12 cellular contexts compared by ENCODE assay signal in genomic region chr7:51647931-51648351, GRCh38.
DNase-seq lines count a peak whose midpoint lies in the region; ATAC-seq and TF ChIP-seq lines count a peak whose summit lies in the region.
"Had no signal": no experiment of that assay in that cellular context is flagged by ENCODE, and none has a peak within 500 bp of the region (broad histone marks: within the 10 kb centered on the region; RNA-seq: fewer than 3 reads in every experiment).

No MANE protein-coding gene starts in this region.

- H3K4me1 ChIP-seq in mammary epithelial cell (ENCODE audit: insufficient read depth, low read length): no peaks in the 10 kb centered on the region

- intact Hi-C loops in MCF 10A (cut with micrococcal nuclease): no loop called here
- intact Hi-C loops in mammary epithelial cell (cut with micrococcal nuclease): no loop called here
- intact Hi-C loops in left colon (cut with DNase I, micrococcal nuclease): no loop called here

- H3K4me1 Mint-ChIP-seq in MCF 10A (ENCODE audit: insufficient read depth, unreplicated experiment): no peaks in the 10 kb centered on the region

- H3K27me3 ChIP-seq in mammary epithelial cell (ENCODE audit: insufficient read depth, low read length): no peaks in the 10 kb centered on the region

- H3K36me3 Mint-ChIP-seq in MCF 10A (ENCODE audit: insufficient read depth, unreplicated experiment): no peaks in the 10 kb centered on the region

- no peaks in the 10 kb centered on the region for H4K20me1 ChIP-seq in mammary epithelial cell (ENCODE audit: insufficient read depth, low read length)

- 6% methylated on average over 14 of the region's 14 CpGs for WGBS in mammary epithelial cell (ENCODE audit: low coverage, missing lambda C conversion rate)

- H3K36me3 ChIP-seq in mammary epithelial cell (ENCODE audit: insufficient read depth, low read length): no peaks in the 10 kb centered on the region

- TF ChIP-seq CTCF in MCF 10A (IDR thresholded peaks at IDR 0.05; ENCODE audit: unreplicated experiment) (no peak), mammary epithelial cell (conservative IDR thresholded peaks at IDR 0.05 in 1 of 2, IDR thresholded peaks at IDR 0.05 in 1 of 2; ENCODE audit: extremely low read depth in 1 of 2, insufficient read depth in 1 of 2, low read depth in 1 of 2, low read length in 2 of 2) (no peak)

- CTCF ChIA-PET in MCF 10A (lab: Yijun Ruan, JAX): no interaction called here
- CTCF ChIA-PET in mammary epithelial cell (lab: Charles Lee; ENCODE audit: low non-redundant PET): no interaction called here

- peaks cover 29% of the 10 kb centered on the region for H3K9me3 ChIP-seq in mammary epithelial cell (replicated peaks; ENCODE audit: insufficient read depth, low read length)

- BruUV-seq in MCF 10A (replicated peaks; lab: Mats Ljungman, UMichigan): no TSS peak
- no TSS peak for BruUV-seq in mammary epithelial cell (replicated peaks; lab: Mats Ljungman, UMichigan)

- dilution Hi-C loops in mammary epithelial cell (cut with HindIII; ENCODE audit: low sequenced_read_pairs): no loop called here

- no peak overlapping the region for H3K4me2 ChIP-seq in mammary epithelial cell (ENCODE audit: insufficient read depth, low read depth, low read length)

- POLR2A ChIA-PET in MCF 10A (lab: Yijun Ruan, JAX): no interaction called here

- no peak overlapping the region for H3K27ac ChIP-seq in mammary epithelial cell (ENCODE audit: insufficient read depth, low read depth, low read length)

- ATAC-seq in left colon (peak; percentile 93), GM19351 (IDR thresholded peaks at IDR 0.05; ENCODE audit: unreplicated experiment) (no peak), HG02981 (IDR thresholded peaks at IDR 0.05; ENCODE audit: unreplicated experiment) (no peak)

- H3K9me3 Mint-ChIP-seq in MCF 10A (ENCODE audit: unreplicated experiment): no peaks in the 10 kb centered on the region

- H2AFZ ChIP-seq in mammary epithelial cell (ENCODE audit: low read depth, low read length): no peak overlapping the region

- DNase-seq in MCF 10A (ENCODE audit: unreplicated experiment): peak; percentile 79
- DNase-seq in mammary epithelial cell: no peak
- DNase-seq in anterior cingulate cortex (lab: John Stamatoyannopoulos, UW): peak in 44 of 58 donors; percentile 13 to 80 (median 46)
- DNase-seq in left colon: peak; percentile 57 to 64
- peak; percentile 69 for DNase-seq in ureter (ENCODE audit: low spot score)
- DNase-seq in GDM1 (lab: John Stamatoyannopoulos, UW): no peak
- DNase-seq: ACHN, activated T-cell treated with anti-CD3 and anti-CD28 coated beads for 4 hours, NCI-H1930, trophoblast cell had no signal

- peaks cover 99% of the 10 kb centered on the region for H3K27me3 Mint-ChIP-seq in MCF 10A (ENCODE audit: insufficient read depth, unreplicated experiment)

- H3K79me2 ChIP-seq in mammary epithelial cell (ENCODE audit: insufficient read depth, low read length): no peaks in the 10 kb centered on the region

- no peak overlapping the region for H3K9ac ChIP-seq in mammary epithelial cell (ENCODE audit: insufficient read depth, low read length)

- no peak overlapping the region for H3K4me3 Mint-ChIP-seq in MCF 10A (ENCODE audit: unreplicated experiment)

- no peak overlapping the region for H3K4me3 ChIP-seq in mammary epithelial cell (replicated peaks in 1 of 3; ENCODE audit: insufficient read depth in 1 of 3, low read depth in 2 of 3, low read length in 3 of 3)

- no peak overlapping the region for H3K27ac Mint-ChIP-seq in MCF 10A (ENCODE audit: low read depth, unreplicated experiment)

- in situ Hi-C loops in mammary epithelial cell (cut with MboI; ENCODE audit: low sequenced_read_pairs in 2 of 2): no loop called here

Comparison
In these comparisons a context has a peak if more than half of its experiments do, and no peak if none do; other contexts are left out.
1. DNase-seq: peak in MCF 10A (single experiment), anterior cingulate cortex (44 of 58), left colon (2 of 2) and ureter (single experiment); none in mammary epithelial cell (single experiment) and GDM1 (single experiment).